Comparison of ENCODE assay signal across 33 cellular contexts in the genomic region with DNA sequence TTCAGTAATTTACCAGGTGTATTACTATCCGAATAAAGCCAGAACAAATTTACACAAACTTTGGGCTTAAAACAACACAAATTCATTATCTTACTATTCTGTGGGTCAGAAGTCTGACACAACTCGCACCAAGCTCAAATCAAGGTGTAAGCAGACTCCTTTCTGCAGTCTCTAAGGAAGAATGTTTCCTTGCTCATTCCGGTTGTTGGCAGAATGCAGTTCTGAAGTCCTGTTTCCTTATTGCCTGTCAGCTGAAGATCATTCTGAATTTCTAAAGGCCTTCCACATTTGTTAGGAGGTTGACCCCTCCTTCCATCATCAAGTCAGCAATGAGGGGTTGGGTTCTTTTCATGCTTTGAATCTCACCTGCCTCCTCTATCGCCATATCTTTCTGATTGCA.
DNase-seq lines count a peak whose midpoint lies in the region; ATAC-seq and TF ChIP-seq lines count a peak whose summit lies in the region.
"Had no signal": no experiment of that assay in that cellular context is flagged by ENCODE, and none has a peak within 500 bp of the region (broad histone marks: within the 10 kb centered on the region; RNA-seq: fewer than 3 reads in every experiment).

No MANE protein-coding gene starts in this region.

- H3K9ac ChIP-seq in neural progenitor cell = no peak overlapping the region
- H3K9ac ChIP-seq: BLaER1; BLaER1 treated with 17β-estradiol and CSF1 and Interleukin-3, amounts not matched to agents 10 nM and 100 nM had no signal

- H3K79me2 ChIP-seq in neural progenitor cell (ENCODE audit: low read depth) = no peaks in the 10 kb centered on the region

- H3K4me3 Mint-ChIP-seq in neural progenitor cell = no peak overlapping the region
- H3K4me3 Mint-ChIP-seq in chondrocyte (ENCODE audit: unreplicated experiment) = no peak overlapping the region
- H3K4me3 Mint-ChIP-seq: B cell; CD14-positive monocyte; CD4-positive, alpha-beta memory T cell; CD4-positive, alpha-beta T cell; CD4-positive, CD25-positive, alpha-beta regulatory T cell; CD8-positive, alpha-beta memory T cell; CD8-positive, alpha-beta T cell had no signal

- H3K4me2 ChIP-seq in neural progenitor cell = no peak overlapping the region
- H3K4me2 ChIP-seq: A549; BLaER1; BLaER1 treated with 17β-estradiol and CSF1 and Interleukin-3, amounts not matched to agents 10 nM and 100 nM had no signal

- H3K4me1 ChIP-seq in mucosa of descending colon (ENCODE audit: low read depth) (peaks cover 6% of the 10 kb centered on the region), neural progenitor cell (peaks cover 3% of the 10 kb centered on the region)
- H3K4me1 ChIP-seq: A549; BE2C; BLaER1; BLaER1 treated with 17β-estradiol and CSF1 and Interleukin-3, amounts not matched to agents 10 nM and 100 nM; Caco-2 had no signal

- peaks cover 17% of the 10 kb centered on the region for H3K4me1 Mint-ChIP-seq in neural progenitor cell
- no peaks in the 10 kb centered on the region for H3K4me1 Mint-ChIP-seq in chondrocyte (ENCODE audit: low read depth)
- H3K4me1 Mint-ChIP-seq: B cell; CD14-positive monocyte; CD4-positive, alpha-beta memory T cell; CD4-positive, CD25-positive, alpha-beta regulatory T cell; CD8-positive, alpha-beta memory T cell had no signal

- H3K4me3 ChIP-seq in mucosa of descending colon (no peak overlapping the region), neural progenitor cell (no peak overlapping the region)
- H3K4me3 ChIP-seq: A549; BLaER1; BLaER1 treated with 17β-estradiol and CSF1 and Interleukin-3, amounts not matched to agents 10 nM and 100 nM had no signal

- DNase-seq in left colon (no peak), mucosa of descending colon (peak in 1 of 3 donors; percentile 7), neural progenitor cell (ENCODE audit: low spot score) (no peak), NCI-H2196 treated with DMSO at 0.1 percent for 48 hours (lab: John Stamatoyannopoulos, UW; ENCODE audit: unreplicated experiment) (no peak), chondrocyte (ENCODE audit: low spot score) (no peak), NCI-H187 (lab: John Stamatoyannopoulos, UW) (no peak)
- DNase-seq: 8988T; ACHN; AML-193; BE2C; C1 segment of cervical spinal cord; Caco-2; Calu3; CD4-positive, alpha-beta memory T cell; CD4-positive, alpha-beta T cell; CD4-positive, CD25-positive, alpha-beta regulatory T cell; CD8-positive, alpha-beta memory T cell; CD8-positive, alpha-beta T cell; COR-L47; DMS 273 treated with DMSO at 0.1 percent for 48 hours; DMS153; DMS53; DMS79; DMS79 treated with DMSO at 0.1 percent for 48 hours; DND-41; EL had no signal

- H3K9me3 Mint-ChIP-seq in neural progenitor cell (peaks cover 11% of the 10 kb centered on the region), chondrocyte (ENCODE audit: low read depth) (peaks cover 2% of the 10 kb centered on the region)
- H3K9me3 Mint-ChIP-seq: CD8-positive, alpha-beta T cell had no signal

- H2AFZ ChIP-seq in neural progenitor cell (replicated peaks) = no peak overlapping the region

- peak; percentile 94 for ATAC-seq in left colon
- peak; percentile 78 for ATAC-seq in mucosa of descending colon
- ATAC-seq: A549; CD8-positive, alpha-beta T cell had no signal

- no peaks in the 10 kb centered on the region for H3K27me3 ChIP-seq in neural progenitor cell
- H3K27me3 ChIP-seq: BE2C; BLaER1; BLaER1 treated with 17β-estradiol and CSF1 and Interleukin-3, amounts not matched to agents 10 nM and 100 nM had no signal

- H3K36me3 Mint-ChIP-seq in neural progenitor cell (peaks cover 4% of the 10 kb centered on the region), chondrocyte (ENCODE audit: low read depth) (no peaks in the 10 kb centered on the region)
- H3K36me3 Mint-ChIP-seq: CD14-positive monocyte; CD4-positive, alpha-beta memory T cell; CD4-positive, CD25-positive, alpha-beta regulatory T cell; CD8-positive, alpha-beta memory T cell; CD8-positive, alpha-beta T cell had no signal

- H3K27ac ChIP-seq in neural progenitor cell = no peak overlapping the region
- H3K27ac ChIP-seq: 22Rv1; A549; BLaER1; BLaER1 treated with 17β-estradiol and CSF1 and Interleukin-3, amounts not matched to agents 10 nM and 100 nM; C4-2B had no signal

- H3F3A ChIP-seq in neural progenitor cell (ENCODE audit: low read depth) = no peaks in the 10 kb centered on the region

- H3K9me3 ChIP-seq in mucosa of descending colon = no peaks in the 10 kb centered on the region
- H3K9me3 ChIP-seq in neural progenitor cell (ENCODE audit: low read depth) = no peaks in the 10 kb centered on the region
- H3K9me3 ChIP-seq: A549, BE2C, BLaER1, Caco-2 had no signal

- TF ChIP-seq CTCF in mucosa of descending colon (IDR thresholded peaks at IDR 0.05) = no peak
- no peak for TF ChIP-seq CTCF in neural progenitor cell (IDR thresholded peaks at IDR 0.05)
- no peak for TF ChIP-seq CTCF in chondrocyte (IDR thresholded peaks at IDR 0.05)

- no peaks in the 10 kb centered on the region for H4K20me1 ChIP-seq in neural progenitor cell (ENCODE audit: low read depth)
- H4K20me1 ChIP-seq: BLaER1; BLaER1 treated with 17β-estradiol and CSF1 and Interleukin-3, amounts not matched to agents 10 nM and 100 nM had no signal

- H3K27ac Mint-ChIP-seq in neural progenitor cell = peak overlapping the region; percentile 37
- H3K27ac Mint-ChIP-seq in chondrocyte (ENCODE audit: unreplicated experiment) = no peak overlapping the region
- H3K27ac Mint-ChIP-seq: B cell; CD14-positive monocyte; CD4-positive, alpha-beta memory T cell; CD4-positive, alpha-beta T cell; CD4-positive, CD25-positive, alpha-beta regulatory T cell; CD8-positive, alpha-beta memory T cell; CD8-positive, alpha-beta T cell had no signal

- no peaks in the 10 kb centered on the region for H3K36me3 ChIP-seq in mucosa of descending colon (ENCODE audit: low read depth)
- H3K36me3 ChIP-seq in neural progenitor cell = no peaks in the 10 kb centered on the region
- H3K36me3 ChIP-seq: BE2C; BLaER1; BLaER1 treated with 17β-estradiol and CSF1 and Interleukin-3, amounts not matched to agents 10 nM and 100 nM had no signal

- intact Hi-C loops in left colon (cut with DNase I, micrococcal nuclease) = no loop called here
- intact Hi-C loops in mucosa of descending colon (cut with DNase I, micrococcal nuclease) = no loop called here

- H3K27me3 Mint-ChIP-seq in neural progenitor cell (ENCODE audit: insufficient read depth, low read depth) (no peaks in the 10 kb centered on the region), chondrocyte (ENCODE audit: low read depth) (no peaks in the 10 kb centered on the region)
- H3K27me3 Mint-ChIP-seq: B cell; CD4-positive, alpha-beta memory T cell; CD4-positive, alpha-beta T cell; CD4-positive, CD25-positive, alpha-beta regulatory T cell; CD8-positive, alpha-beta memory T cell had no signal
